In genomic region chr1:234713440-234713839, GRCh38 we compare ENCODE assay signal across 1 cellular context.
TF ChIP-seq lines count a peak whose summit lies in the region.

No MANE protein-coding gene starts in this region.

TF ChIP-seq in HEK293, 187 proteins besides CTCF, POLR2A, EP300 and RAD21 (continued from another document):
- TF ChIP-seq REST (tag by site-specific recombination; IDR thresholded peaks at IDR 0.05): no peak
